Comparison of ENCODE assay signal across 26 cellular contexts in genomic region chr12:56932146-56932545, GRCh38. TPM values are rescaled to one million over a fixed set of nuclear protein-coding genes. Genes with fewer than 3 reads are reported as not detected.
A peak's percentile ranks its signal among the peaks of the same experiment; 100 is the strongest.
DNase-seq lines count a peak whose midpoint lies in the region; ATAC-seq and TF ChIP-seq lines count a peak whose summit lies in the region.
"Had no signal": no experiment of that assay in that cellular context is flagged by ENCODE, and none has a peak within 500 bp of the region (broad histone marks: within the 10 kb centered on the region; RNA-seq: fewer than 3 reads in every experiment).

No MANE protein-coding gene starts in this region.

- no peaks in the 10 kb centered on the region for H4K20me1 ChIP-seq in DOHH2 (ENCODE audit: control insufficient read depth, insufficient read depth, low read depth, low read length)

- peak overlapping the region; percentile 69 for H2BK120ac ChIP-seq in trophoblast cell (ENCODE audit: insufficient read depth, low read length, poor library complexity)

- H3K14ac ChIP-seq in trophoblast cell (ENCODE audit: low read length): peak overlapping the region; percentile 32

- peaks cover 5% of the 10 kb centered on the region for H3K79me1 ChIP-seq in trophoblast cell (ENCODE audit: low read length)

- H4K91ac ChIP-seq in trophoblast cell (ENCODE audit: low read depth, low read length): peak overlapping the region; percentile 37

- no peaks in the 10 kb centered on the region for H3K9me3 Mint-ChIP-seq in activated T-cell treated with anti-CD3 and anti-CD28 coated beads, Interleukin-2, amount 50 U/mL, for 72 hours
- H3K9me3 Mint-ChIP-seq: activated T-cell treated with anti-CD3 and anti-CD28 coated beads, Interleukin-2, amount 50 U/mL, for 24 hours; effector memory CD8-positive, alpha-beta T cell; IgD-negative memory B cell; stimulated activated effector memory CD8-positive, alpha-beta T cell treated with anti-CD3 and anti-CD28 coated beads, Interleukin-12 subunit alpha, Interleukin-12 subunit beta, amount 100 ng/mL, for 72 hours had no signal

- no peak overlapping the region for H2AFZ ChIP-seq in trophoblast cell (ENCODE audit: insufficient read depth, low read length, poor library complexity)

- H3K27me3 Mint-ChIP-seq in activated T-cell treated with anti-CD3 and anti-CD28 coated beads, Interleukin-2, amount 50 U/mL, for 72 hours (ENCODE audit: low read depth): peaks cover 6% of the 10 kb centered on the region
- H3K27me3 Mint-ChIP-seq: activated CD4-positive, alpha-beta T cell treated with anti-CD3 and anti-CD28 coated beads for 36 hours; activated T-cell treated with anti-CD3 and anti-CD28 coated beads, Interleukin-2, amount 50 U/mL, for 24 hours had no signal

- H2AK5ac ChIP-seq in trophoblast cell (ENCODE audit: low read length): no peak overlapping the region

- ATAC-seq in activated T-cell treated with anti-CD3 and anti-CD28 coated beads, Interleukin-2, amount 50 U/mL, for 72 hours (replicated peaks in 1 of 2): no peak
- ATAC-seq in GM21423 (IDR thresholded peaks at IDR 0.05; ENCODE audit: unreplicated experiment): no peak
- ATAC-seq: activated CD4-positive, alpha-beta T cell treated with anti-CD3 and anti-CD28 coated beads for 36 hours; effector memory CD8-positive, alpha-beta T cell; stimulated activated effector memory CD8-positive, alpha-beta T cell treated with anti-CD3 and anti-CD28 coated beads, Interleukin-12 subunit alpha, Interleukin-12 subunit beta, amount 100 ng/mL, for 72 hours had no signal

- intact Hi-C loops in left ventricle myocardium inferior (cut with micrococcal nuclease): no loop called here

- H3K4me3 ChIP-seq in DOHH2 (ENCODE audit: low read length) (no peak overlapping the region; the same call in 1 of the 2 replicates), SK-N-MC (peak overlapping the region; percentile 71; the same call in 1 of the 2 replicates), fibroblast of pulmonary artery (replicated peaks; ENCODE audit: low read depth, low read length) (no peak overlapping the region), trophoblast cell (ENCODE audit: low read depth, low read length) (no peak overlapping the region), left ventricle myocardium inferior (no peak overlapping the region)
- H3K4me3 ChIP-seq: adrenal gland, SJSA1 had no signal

- peaks cover 10% of the 10 kb centered on the region for H3K27me3 ChIP-seq in DOHH2 (ENCODE audit: control insufficient read depth, low read length)
- H3K27me3 ChIP-seq in trophoblast cell (ENCODE audit: insufficient read depth, low read length): no peaks in the 10 kb centered on the region
- no peaks in the 10 kb centered on the region for H3K27me3 ChIP-seq in left ventricle myocardium inferior (ENCODE audit: low read depth)
- H3K27me3 ChIP-seq: adrenal gland, brain microvascular endothelial cell had no signal

- TF ChIP-seq CTCF in DOHH2 (IDR thresholded peaks at IDR 0.05; ENCODE audit: low read depth, low read length, poor library complexity, severe bottlenecking) (no peak), fibroblast of pulmonary artery (IDR thresholded peaks at IDR 0.05; ENCODE audit: low read length, missing control alignments) (no peak), left ventricle myocardium inferior (IDR thresholded peaks at IDR 0.05; ENCODE audit: borderline replicate concordance) (no peak)

- H3K4me1 Mint-ChIP-seq in activated T-cell treated with anti-CD3 and anti-CD28 coated beads, Interleukin-2, amount 50 U/mL, for 72 hours (ENCODE audit: low read depth): no peaks in the 10 kb centered on the region
- H3K4me1 Mint-ChIP-seq: IgD-negative memory B cell; stimulated activated effector memory CD8-positive, alpha-beta T cell treated with anti-CD3 and anti-CD28 coated beads, Interleukin-12 subunit alpha, Interleukin-12 subunit beta, amount 100 ng/mL, for 72 hours had no signal

- no peaks in the 10 kb centered on the region for H3K9me3 ChIP-seq in DOHH2 (ENCODE audit: control insufficient read depth, insufficient read depth, low read length)
- no peaks in the 10 kb centered on the region for H3K9me3 ChIP-seq in SK-N-MC (ENCODE audit: low read depth, low read length)
- peaks cover 3% of the 10 kb centered on the region for H3K9me3 ChIP-seq in trophoblast cell (ENCODE audit: insufficient read depth, low read depth, low read length)
- H3K9me3 ChIP-seq in left ventricle myocardium inferior (replicated peaks): no peaks in the 10 kb centered on the region
- H3K9me3 ChIP-seq: adrenal gland, SJSA1 had no signal

- no peak overlapping the region for H3K27ac Mint-ChIP-seq in activated T-cell treated with anti-CD3 and anti-CD28 coated beads, Interleukin-2, amount 50 U/mL, for 72 hours
- H3K27ac Mint-ChIP-seq: activated CD4-positive, alpha-beta T cell treated with anti-CD3 and anti-CD28 coated beads for 36 hours; activated T-cell treated with anti-CD3 and anti-CD28 coated beads, Interleukin-2, amount 50 U/mL, for 24 hours; effector memory CD8-positive, alpha-beta T cell; IgD-negative memory B cell; stimulated activated effector memory CD8-positive, alpha-beta T cell treated with anti-CD3 and anti-CD28 coated beads, Interleukin-12 subunit alpha, Interleukin-12 subunit beta, amount 100 ng/mL, for 72 hours; T-helper 17 cell had no signal

- no peak overlapping the region for H3K4me3 Mint-ChIP-seq in activated T-cell treated with anti-CD3 and anti-CD28 coated beads, Interleukin-2, amount 50 U/mL, for 72 hours
- H3K4me3 Mint-ChIP-seq: activated CD4-positive, alpha-beta T cell treated with anti-CD3 and anti-CD28 coated beads for 36 hours; activated T-cell treated with anti-CD3 and anti-CD28 coated beads, Interleukin-2, amount 50 U/mL, for 24 hours; CD4-positive, CD25-positive, alpha-beta regulatory T cell; effector memory CD8-positive, alpha-beta T cell; IgD-negative memory B cell; stimulated activated effector memory CD8-positive, alpha-beta T cell treated with anti-CD3 and anti-CD28 coated beads, Interleukin-12 subunit alpha, Interleukin-12 subunit beta, amount 100 ng/mL, for 72 hours; T-helper 17 cell had no signal

- no peak overlapping the region for H3K23ac ChIP-seq in trophoblast cell (ENCODE audit: low read length)

- no peaks in the 10 kb centered on the region for H3K79me2 ChIP-seq in DOHH2 (ENCODE audit: control insufficient read depth, low read length)
- H3K79me2 ChIP-seq in trophoblast cell (ENCODE audit: control insufficient read depth, insufficient read depth, low read length, poor library complexity): no peaks in the 10 kb centered on the region

- H3K4ac ChIP-seq in trophoblast cell (ENCODE audit: low read depth, low read length): no peak overlapping the region

- no peaks in the 10 kb centered on the region for H3F3A ChIP-seq in DOHH2 (ENCODE audit: control insufficient read depth, insufficient read depth)

- peak overlapping the region; percentile 53 for H2BK12ac ChIP-seq in trophoblast cell (ENCODE audit: low read length)

- no peak overlapping the region for H3K18ac ChIP-seq in trophoblast cell (ENCODE audit: low read length)

- H3K4me2 ChIP-seq in DOHH2 (ENCODE audit: low read length): peak overlapping the region; percentile 60; the same call in 1 of the 2 replicates
- no peak overlapping the region for H3K4me2 ChIP-seq in trophoblast cell (ENCODE audit: low read length)

- H2BK5ac ChIP-seq in trophoblast cell (ENCODE audit: low read depth, low read length, poor library complexity): no peak overlapping the region

- H3K27ac ChIP-seq in DOHH2 (ENCODE audit: low read depth, low read length): no peak overlapping the region
- peak overlapping the region; percentile 88 for H3K27ac ChIP-seq in SK-N-MC
- H3K27ac ChIP-seq in trophoblast cell (ENCODE audit: low read depth, low read length): no peak overlapping the region
- no peak overlapping the region for H3K27ac ChIP-seq in left ventricle myocardium inferior (replicated peaks)
- H3K27ac ChIP-seq: brain microvascular endothelial cell, SJSA1 had no signal

- no peaks in the 10 kb centered on the region for H3K36me3 Mint-ChIP-seq in activated T-cell treated with anti-CD3 and anti-CD28 coated beads, Interleukin-2, amount 50 U/mL, for 72 hours (ENCODE audit: insufficient read depth in 2 of 2)
- H3K36me3 Mint-ChIP-seq: CD4-positive, CD25-positive, alpha-beta regulatory T cell; stimulated activated effector memory CD8-positive, alpha-beta T cell treated with anti-CD3 and anti-CD28 coated beads, Interleukin-12 subunit alpha, Interleukin-12 subunit beta, amount 100 ng/mL, for 72 hours had no signal

- peak overlapping the region; percentile 83 for H4K8ac ChIP-seq in trophoblast cell (ENCODE audit: low read depth, low read length)

- no peak overlapping the region for H4K12ac ChIP-seq in trophoblast cell (ENCODE audit: low read depth, low read length)

- H3K9ac ChIP-seq in SK-N-MC (ENCODE audit: insufficient read length) (no peak overlapping the region), trophoblast cell (ENCODE audit: low read length) (no peak overlapping the region)

- H3K4me1 ChIP-seq in DOHH2 (ENCODE audit: control insufficient read depth, low read length) (peaks cover 8% of the 10 kb centered on the region), trophoblast cell (ENCODE audit: control insufficient read depth in 1 of 2, insufficient read depth in 2 of 2, low read length in 2 of 2) (peaks cover 8 to 14% of the 10 kb centered on the region in 2 experiments), left ventricle myocardium inferior (no peaks in the 10 kb centered on the region)
- H3K4me1 ChIP-seq: SJSA1 had no signal

- no CpG with 5 or more reads among the region's 5 CpGs for WGBS in trophoblast cell (ENCODE audit: extremely low coverage, insufficient coverage, insufficient read length)

- DNase-seq in SK-N-MC (ENCODE audit: low read depth, low spot score) (no peak), fibroblast of pulmonary artery (ENCODE audit: low read depth) (peak; percentile 6), trophoblast cell (no peak), left ventricle myocardium inferior (no peak), SW480 (ENCODE audit: low spot score) (no peak)
- DNase-seq in activated T-cell treated with anti-CD3 and anti-CD28 coated beads, Interleukin-2, amount 50 U/mL, for 72 hours: no peak
- DNase-seq: activated CD4-positive, alpha-beta T cell treated with anti-CD3 and anti-CD28 coated beads for 36 hours; activated naive CD4-positive, alpha-beta T cell; activated T-cell treated with anti-CD3 and anti-CD28 coated beads, Interleukin-2, amount 50 U/mL, for 24 hours; CD4-positive, CD25-positive, alpha-beta regulatory T cell; effector memory CD8-positive, alpha-beta T cell; kidney; NCI-H1694; NCI-H2171; small intestine; stimulated activated CD4-positive, alpha-beta T cell treated with anti-CD3 and anti-CD28 coated beads, Interleukin-2, amount 100 ng/mL, for 48 hours; T-helper 17 cell had no signal

- H3K36me3 ChIP-seq in DOHH2 (ENCODE audit: control insufficient read depth, low read length) (no peaks in the 10 kb centered on the region), SK-N-MC (ENCODE audit: insufficient read depth, low read length) (no peaks in the 10 kb centered on the region), trophoblast cell (ENCODE audit: control insufficient read depth in 1 of 2, insufficient read depth in 2 of 2, low read length in 2 of 2) (no peaks in the 10 kb centered on the region), left ventricle myocardium inferior (no peaks in the 10 kb centered on the region)
- H3K36me3 ChIP-seq: adrenal gland, brain microvascular endothelial cell, SJSA1 had no signal

- H3K9me2 ChIP-seq in DOHH2 (replicated peaks; ENCODE audit: control insufficient read depth, low read length): no peaks in the 10 kb centered on the region

RNA-seq across cellular contexts. Expression of gene SDR9C7, which starts 2.1 kb away (rescaled TPM):
- polyA plus RNA-seq in trophoblast cell (2013): 0.04 and 0.08 TPM in 2 replicates
- total RNA-seq in left ventricle myocardium inferior: not detected
- total RNA-seq in activated T-cell treated with anti-CD3 and anti-CD28 coated beads, Interleukin-2, amount 50 U/mL, for 72 hours: under 1 TPM in 1 of 2 donors, not detected in 1; 0.14 TPM
- total RNA-seq: activated CD4-positive, alpha-beta T cell treated with anti-CD3 and anti-CD28 coated beads for 36 hours; adrenal gland; CD4-positive, CD25-positive, alpha-beta regulatory T cell; glomerular endothelial cell; kidney; lung microvascular endothelial cell; SJSA1; T-helper 17 cell had no signal
- polyA plus RNA-seq: adrenal gland; CD4-positive, CD25-positive, alpha-beta regulatory T cell; IgD-negative memory B cell; small intestine had no signal

RNA-seq across cellular contexts. Expression of gene RDH16, which starts 25.3 kb away (rescaled TPM):
- 0.12 and 0.17 TPM in 2 replicates for polyA plus RNA-seq in trophoblast cell (2013)
- 0.19 TPM for total RNA-seq in left ventricle myocardium inferior
- 1 to 10 TPM; 1.5 to 2.1 TPM for total RNA-seq in activated T-cell treated with anti-CD3 and anti-CD28 coated beads, Interleukin-2, amount 50 U/mL, for 72 hours
- total RNA-seq: glomerular endothelial cell had no signal
